ENCODE assay signal across 8 cellular contexts in the genomic region with DNA sequence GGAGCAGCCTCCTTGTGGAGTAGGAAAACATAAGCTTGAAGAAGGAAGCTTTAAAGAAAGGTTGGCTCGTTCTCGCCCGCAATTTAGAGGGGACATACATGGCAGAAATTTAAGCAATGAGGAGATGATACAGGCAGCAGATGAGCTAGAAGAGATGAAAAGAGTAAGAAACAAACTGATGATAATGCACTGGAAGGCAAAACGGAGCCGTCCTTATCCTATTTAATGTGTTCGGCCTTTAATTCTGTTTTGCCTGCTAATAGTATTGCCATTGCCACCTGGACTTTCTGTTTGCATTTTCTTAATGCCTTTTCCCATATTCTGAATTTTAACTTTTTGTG. TPM values are rescaled to one million over a fixed set of nuclear protein-coding genes. Genes with fewer than 3 reads are reported as not detected.
DNase-seq lines count a peak whose midpoint lies in the region; ATAC-seq and TF ChIP-seq lines count a peak whose summit lies in the region.

No MANE protein-coding gene starts in this region.

- H3K27me3 ChIP-seq in left ventricle myocardium inferior (ENCODE audit: low read depth) (no peaks in the 10 kb centered on the region), mesenchymal stem cell (ENCODE audit: control insufficient read depth in 1 of 2, insufficient read depth in 1 of 2, low read length in 2 of 2) (peaks cover 0 to 15% of the 10 kb centered on the region in 2 experiments), uterus (peaks cover 0 to 11% of the 10 kb centered on the region in 2 donors)

- H2BK5ac ChIP-seq in mesenchymal stem cell (ENCODE audit: low read depth, low read length, poor library complexity, severe bottlenecking), result no peak overlapping the region

- no peak overlapping the region for H4K8ac ChIP-seq in mesenchymal stem cell (ENCODE audit: low read length)

- H3K27ac Mint-ChIP-seq in brain, result peak overlapping the region; percentile 64 to 99 (median 96)

- H3K4me2 ChIP-seq in mesenchymal stem cell (ENCODE audit: low read length, poor library complexity, severe bottlenecking), result peak overlapping the region; percentile 75

- 34% methylated on average over 6 of the region's 6 CpGs for WGBS in mesenchymal stem cell

- no peaks in the 10 kb centered on the region for H3K36me3 Mint-ChIP-seq in brain

- no peaks in the 10 kb centered on the region for H3K36me3 ChIP-seq in left ventricle myocardium inferior
- H3K36me3 ChIP-seq in mesenchymal stem cell (ENCODE audit: control insufficient read depth in 1 of 2, insufficient read depth in 2 of 2, low read depth in 1 of 2, low read length in 2 of 2), result no peaks in the 10 kb centered on the region
- H3K36me3 ChIP-seq in uterus, result no peaks in the 10 kb centered on the region

- H2AFZ ChIP-seq in mesenchymal stem cell (ENCODE audit: low read depth, low read length), result no peak overlapping the region

- H3K4me3 ChIP-seq in left ventricle myocardium inferior, result peak overlapping the region; percentile 78
- H3K4me3 ChIP-seq in mesenchymal stem cell (ENCODE audit: insufficient read depth in 1 of 2, low read depth in 1 of 2, low read length in 2 of 2), result peak overlapping the region in 1 of 2 experiments; percentile 81
- H3K4me3 ChIP-seq in uterus, result peak overlapping the region; percentile 53 to 55

- H3K79me1 ChIP-seq in mesenchymal stem cell (replicated peaks; ENCODE audit: low read length, poor library complexity, severe bottlenecking), result no peaks in the 10 kb centered on the region

- H3K4me1 ChIP-seq in left ventricle myocardium inferior, result peaks cover 30% of the 10 kb centered on the region
- H3K4me1 ChIP-seq in mesenchymal stem cell (ENCODE audit: control insufficient read depth, insufficient read depth, low read depth, low read length), result no peaks in the 10 kb centered on the region
- H3K4me1 ChIP-seq in uterus, result no peaks in the 10 kb centered on the region

- H3K9ac ChIP-seq in mesenchymal stem cell (ENCODE audit: low read length), result peak overlapping the region; percentile 86

- H2BK15ac ChIP-seq in mesenchymal stem cell (ENCODE audit: low read depth, poor library complexity, severe bottlenecking), result no peak overlapping the region

- H2BK12ac ChIP-seq in mesenchymal stem cell (ENCODE audit: low read length in 2 of 2), result no peak overlapping the region

- no peak overlapping the region for H4K91ac ChIP-seq in mesenchymal stem cell (ENCODE audit: low read length)

- peak overlapping the region; percentile 83 to 91 (median 84) for H3K4me3 Mint-ChIP-seq in brain

- no peak overlapping the region for H3K4ac ChIP-seq in mesenchymal stem cell (ENCODE audit: low read depth in 1 of 2, low read length in 2 of 2)

- intact Hi-C loops in left ventricle myocardium inferior (cut with micrococcal nuclease), result no loop called here
- intact Hi-C loops in Right ventricle myocardium inferior (cut with DNase I), result no loop called here
- intact Hi-C loops in uterus (cut with DNase I; ENCODE audit: low total_unique reads), result loop anchor here (10.0 kb wide), 1 partner anchor 95 kb away; no protein-coding TSS in a partner anchor

- no peak overlapping the region for H3K23ac ChIP-seq in mesenchymal stem cell (ENCODE audit: low read length in 2 of 2)

- no peak overlapping the region for H2AK5ac ChIP-seq in mesenchymal stem cell (ENCODE audit: low read length, severe bottlenecking)

- no peaks in the 10 kb centered on the region for H3K9me3 ChIP-seq in left ventricle myocardium inferior (replicated peaks)
- no peaks in the 10 kb centered on the region for H3K9me3 ChIP-seq in mesenchymal stem cell (ENCODE audit: control insufficient read depth, low read length)
- H3K9me3 ChIP-seq in uterus, result no peaks in the 10 kb centered on the region

- H3K27me3 Mint-ChIP-seq in brain, result no peaks in the 10 kb centered on the region

- ATAC-seq in Right ventricle myocardium inferior (no peak), GM21528 (IDR thresholded peaks at IDR 0.05; ENCODE audit: low FRiP score, unreplicated experiment) (no peak)

- H3K4me1 Mint-ChIP-seq in brain, result peaks cover 47% of the 10 kb centered on the region

- no peak overlapping the region for H2BK120ac ChIP-seq in mesenchymal stem cell (ENCODE audit: low read depth, low read length)

- H3K27ac ChIP-seq in left ventricle myocardium inferior (replicated peaks) (peak overlapping the region; percentile 95), mesenchymal stem cell (ENCODE audit: low read length, poor library complexity, severe bottlenecking) (peak overlapping the region; percentile 94), uterus (peak overlapping the region; percentile 96)

- H3K14ac ChIP-seq in mesenchymal stem cell (ENCODE audit: low read length in 2 of 2), result no peak overlapping the region

- TF ChIP-seq POLR2A in uterus (IDR thresholded peaks at IDR 0.05), result no peak

- DNase-seq in left ventricle myocardium inferior, result no peak
- no peak for DNase-seq in Right ventricle myocardium inferior (ENCODE audit: missing footprints)
- DNase-seq in mesenchymal stem cell, result no peak
- no peak for DNase-seq in uterus
- DNase-seq in hippocampal formation (lab: John Stamatoyannopoulos, UW), result no peak
- DNase-seq in dermis blood vessel endothelial cell, result no peak

- H3K18ac ChIP-seq in mesenchymal stem cell (ENCODE audit: low read depth in 1 of 2, low read length in 2 of 2), result no peak overlapping the region

- H3K9me3 Mint-ChIP-seq in brain, result no peaks in the 10 kb centered on the region

- TF ChIP-seq CTCF in left ventricle myocardium inferior (IDR thresholded peaks at IDR 0.05; ENCODE audit: borderline replicate concordance), result no peak
- peak in 1 of 2 experiments; percentile 7 for TF ChIP-seq CTCF in brain (conservative IDR thresholded peaks at IDR 0.05)
- no peak for TF ChIP-seq CTCF in uterus (IDR thresholded peaks at IDR 0.05)

RNA-seq across cellular contexts. Expression of a gene that starts 1.4 kb away (rescaled TPM):
- total RNA-seq in left ventricle myocardium inferior (22.9 TPM), Right ventricle myocardium inferior (25.0 TPM), uterus (100 to 1,000 TPM in 3 of 4 donors, 10 to 100 TPM in 1; 70.0 to 362 (median 176) TPM), dermis blood vessel endothelial cell (20.6 and 30.3 TPM in 2 replicates)
- 28.5 TPM for polyA plus RNA-seq in brain (ENCODE audit: insufficient read depth, low read depth, low replicate concordance)
- 32.0 TPM for polyA plus RNA-seq in mesenchymal stem cell (2013, experiment 1 of 2)
- 31.1 TPM for polyA plus RNA-seq in mesenchymal stem cell (2013, experiment 2 of 2)

RNA-seq across cellular contexts. Expression of a gene that starts 22.4 kb away (rescaled TPM):
- total RNA-seq in left ventricle myocardium inferior (18.2 TPM), Right ventricle myocardium inferior (19.3 TPM), uterus (100 to 1,000 TPM in 1 of 4 donors, 10 to 100 TPM in 3; 13.8 to 120 (median 66.1) TPM), dermis blood vessel endothelial cell (8.0 and 8.4 TPM in 2 replicates)
- polyA plus RNA-seq in brain (ENCODE audit: insufficient read depth, low read depth, low replicate concordance), result 111 TPM
- polyA plus RNA-seq in mesenchymal stem cell (2013, experiment 1 of 2), result 52.4 TPM
- polyA plus RNA-seq in mesenchymal stem cell (2013, experiment 2 of 2), result 55.2 TPM

RNA-seq across cellular contexts. Expression of a gene that starts 44.8 kb away (rescaled TPM):
- total RNA-seq in left ventricle myocardium inferior (60.4 TPM), Right ventricle myocardium inferior (64.3 TPM), uterus (100 to 1,000 TPM in 3 of 4 donors, 10 to 100 TPM in 1; 79.8 to 380 (median 308) TPM), dermis blood vessel endothelial cell (41.6 and 48.5 TPM in 2 replicates)
- polyA plus RNA-seq in brain (ENCODE audit: insufficient read depth, low read depth, low replicate concordance), result 126 TPM
- polyA plus RNA-seq in mesenchymal stem cell (2013, experiment 1 of 2), result 166 TPM
- 162 TPM for polyA plus RNA-seq in mesenchymal stem cell (2013, experiment 2 of 2)

RNA-seq across cellular contexts. Expression of a gene that starts 56.4 kb away (rescaled TPM):
- 156 TPM for total RNA-seq in left ventricle myocardium inferior
- total RNA-seq in Right ventricle myocardium inferior, result 159 TPM
- 374 TPM for polyA plus RNA-seq in brain (ENCODE audit: insufficient read depth, low read depth, low replicate concordance)
- polyA plus RNA-seq in mesenchymal stem cell (2013, experiment 1 of 2), result 395 TPM
- polyA plus RNA-seq in mesenchymal stem cell (2013, experiment 2 of 2), result 407 TPM
- total RNA-seq in uterus, result 100 to 1,000 TPM; 258 to 722 (median 535) TPM
- 597 and 724 TPM in 2 replicates for total RNA-seq in dermis blood vessel endothelial cell
